In the genomic region with DNA sequence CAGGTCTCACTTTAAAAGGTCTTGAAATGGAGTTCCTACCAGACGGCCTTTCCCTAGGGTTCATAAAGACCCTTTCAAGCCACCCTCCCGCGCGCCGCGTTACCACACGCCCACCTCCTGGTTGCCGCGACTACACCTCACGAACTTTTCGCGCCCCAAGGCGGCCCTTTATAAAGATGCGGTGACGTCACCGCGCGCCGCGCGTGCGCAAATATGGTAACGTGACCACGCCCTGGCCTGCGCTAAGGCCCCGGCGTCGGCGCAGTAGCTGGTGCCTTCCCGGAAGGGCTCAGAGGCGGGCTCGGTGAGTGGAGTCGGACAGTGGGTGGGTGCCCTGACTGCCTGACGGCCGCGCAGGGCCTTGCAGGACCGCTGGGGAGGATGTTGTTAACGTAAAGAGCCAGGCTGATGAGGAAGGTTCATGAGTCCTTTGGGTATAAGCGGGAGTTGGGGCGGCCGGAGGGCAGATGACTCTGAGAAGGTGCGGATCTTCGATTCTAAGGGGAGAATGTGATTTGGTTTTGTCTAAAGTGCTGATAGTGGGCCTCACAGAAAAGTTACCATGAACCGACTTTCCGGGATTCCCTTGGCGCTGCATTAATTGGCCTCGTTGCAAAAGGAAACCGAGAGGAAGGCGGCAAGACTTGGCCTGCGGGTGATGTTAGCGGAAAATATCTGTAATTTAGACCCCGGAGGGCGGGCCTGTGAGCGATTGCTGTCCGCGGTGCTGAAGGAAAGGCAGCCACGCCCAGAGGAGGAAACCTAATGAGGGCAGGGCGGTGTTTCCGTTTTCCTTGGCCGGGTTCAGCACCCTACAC, we compare ENCODE assay signal across 1 cellular context.
A peak's percentile ranks its signal among the peaks of the same experiment; 100 is the strongest.
TF ChIP-seq lines count a peak whose summit lies in the region.

No MANE protein-coding gene starts in this region.

TF ChIP-seq in HEK293, 187 proteins besides CTCF, POLR2A, EP300 and RAD21 (continued from another document and continues in another):
- TF ChIP-seq ZNF785 (tag by site-specific recombination; IDR thresholded peaks at IDR 0.05) (0 out of 2 replicates have a peak, but pooled peaks have one; percentile 27), TCF7L2 (IDR thresholded peaks at IDR 0.05; ENCODE audit: borderline replicate concordance, low read depth, low read length) (no peak), SP2 (tag by site-specific recombination; IDR thresholded peaks at IDR 0.05) (peak; percentile 54), ZNF843 (tag by site-specific recombination; IDR thresholded peaks at IDR 0.05) (no peak), SP3 (tag by site-specific recombination; IDR thresholded peaks at IDR 0.05) (peak; percentile 38), SCRT1 (tag by site-specific recombination; IDR thresholded peaks at IDR 0.05; ENCODE audit: borderline replicate concordance) (no peak), ZNF610 (tag by site-specific recombination; IDR thresholded peaks at IDR 0.05; ENCODE audit: borderline replicate concordance) (0 out of 2 replicates have a peak, but pooled peaks have one; percentile 22), ZBTB21 (tag by site-specific recombination; IDR thresholded peaks at IDR 0.05) (peak; percentile 86), ZFHX2 (tag by site-specific recombination; conservative IDR thresholded peaks at IDR 0.05) (peak; percentile 66), ZNF114 (tag by site-specific recombination; IDR thresholded peaks at IDR 0.05) (no peak), KLF7 (tag by site-specific recombination; IDR thresholded peaks at IDR 0.05; ENCODE audit: borderline replicate concordance) (peak; percentile 47; the same call in 1 of the 2 replicates), ZBTB20 (tag by site-specific recombination; IDR thresholded peaks at IDR 0.05) (peak; percentile 67; the same call in 1 of the 2 replicates), KLF1 (tag by site-specific recombination; IDR thresholded peaks at IDR 0.05) (peak; percentile 52), ZNF133 (tag by site-specific recombination; IDR thresholded peaks at IDR 0.05) (no peak), ZNF433 (tag by site-specific recombination; IDR thresholded peaks at IDR 0.05; ENCODE audit: low read depth) (no peak), ZNF10 (tag by site-specific recombination; IDR thresholded peaks at IDR 0.05) (no peak), ZEB2 (tag by site-specific recombination; IDR thresholded peaks at IDR 0.05) (0 out of 2 replicates have a peak, but pooled peaks have one; percentile 26), ZNF341 (tag by site-specific recombination; IDR thresholded peaks at IDR 0.05; ENCODE audit: low read depth) (peak; percentile 79), ZFP3 (tag by site-specific recombination; IDR thresholded peaks at IDR 0.05; ENCODE audit: low read depth) (no peak), ZNF629 (tag by site-specific recombination; IDR thresholded peaks at IDR 0.05) (peak; percentile 92), YY1 (tag by site-specific recombination; IDR thresholded peaks at IDR 0.05) (0 out of 2 replicates have a peak, but pooled peaks have one; percentile 34), ZNF660 (tag by site-specific recombination; IDR thresholded peaks at IDR 0.05) (0 out of 2 replicates have a peak, but pooled peaks have one; percentile 47), TRIM28 (IDR thresholded peaks at IDR 0.05; ENCODE audit: borderline replicate concordance, low read length) (peak; percentile 84; the same call in 1 of the 2 replicates), ZNF416 (tag by site-specific recombination; IDR thresholded peaks at IDR 0.05) (no peak), SP7 (tag by site-specific recombination; IDR thresholded peaks at IDR 0.05) (peak; percentile 47; the same call in 1 of the 2 replicates), ZNF175 (tag by site-specific recombination; IDR thresholded peaks at IDR 0.05) (no peak), ZBTB8A (tag by site-specific recombination; IDR thresholded peaks at IDR 0.05) (peak; percentile 86), ZNF2 (tag by site-specific recombination; IDR thresholded peaks at IDR 0.05) (no peak), WT1 (tag by site-specific recombination; IDR thresholded peaks at IDR 0.05) (no peak), ZNF548 (tag by site-specific recombination; IDR thresholded peaks at IDR 0.05) (no peak), ZNF544 (tag by site-specific recombination; IDR thresholded peaks at IDR 0.05) (no peak), ZNF391 (tag by site-specific recombination; IDR thresholded peaks at IDR 0.05; ENCODE audit: borderline replicate concordance, low read depth) (0 out of 2 replicates have a peak, but pooled peaks have one; percentile 19), ZXDB (tag by site-specific recombination; IDR thresholded peaks at IDR 0.05) (peak; percentile 12; the same call in 1 of the 2 replicates), ZNF169 (tag by site-specific recombination; IDR thresholded peaks at IDR 0.05) (no peak), KLF9 (tag by site-specific recombination; IDR thresholded peaks at IDR 0.05; ENCODE audit: low read depth) (peak; percentile 58; the same call in 1 of the 2 replicates), ZBTB48 (tag by site-specific recombination; IDR thresholded peaks at IDR 0.05) (peak; percentile 70; the same call in 1 of the 2 replicates)
- TF ChIP-seq, protein P1, sequence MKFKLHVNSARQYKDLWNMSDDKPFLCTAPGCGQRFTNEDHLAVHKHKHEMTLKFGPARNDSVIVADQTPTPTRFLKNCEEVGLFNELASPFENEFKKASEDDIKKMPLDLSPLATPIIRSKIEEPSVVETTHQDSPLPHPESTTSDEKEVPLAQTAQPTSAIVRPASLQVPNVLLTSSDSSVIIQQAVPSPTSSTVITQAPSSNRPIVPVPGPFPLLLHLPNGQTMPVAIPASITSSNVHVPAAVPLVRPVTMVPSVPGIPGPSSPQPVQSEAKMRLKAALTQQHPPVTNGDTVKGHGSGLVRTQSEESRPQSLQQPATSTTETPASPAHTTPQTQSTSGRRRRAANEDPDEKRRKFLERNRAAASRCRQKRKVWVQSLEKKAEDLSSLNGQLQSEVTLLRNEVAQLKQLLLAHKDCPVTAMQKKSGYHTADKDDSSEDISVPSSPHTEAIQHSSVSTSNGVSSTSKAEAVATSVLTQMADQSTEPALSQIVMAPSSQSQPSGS (tag by site-specific recombination; IDR thresholded peaks at IDR 0.05; ENCODE audit: low read depth), result peak; percentile 99
- TF ChIP-seq, protein P2, sequence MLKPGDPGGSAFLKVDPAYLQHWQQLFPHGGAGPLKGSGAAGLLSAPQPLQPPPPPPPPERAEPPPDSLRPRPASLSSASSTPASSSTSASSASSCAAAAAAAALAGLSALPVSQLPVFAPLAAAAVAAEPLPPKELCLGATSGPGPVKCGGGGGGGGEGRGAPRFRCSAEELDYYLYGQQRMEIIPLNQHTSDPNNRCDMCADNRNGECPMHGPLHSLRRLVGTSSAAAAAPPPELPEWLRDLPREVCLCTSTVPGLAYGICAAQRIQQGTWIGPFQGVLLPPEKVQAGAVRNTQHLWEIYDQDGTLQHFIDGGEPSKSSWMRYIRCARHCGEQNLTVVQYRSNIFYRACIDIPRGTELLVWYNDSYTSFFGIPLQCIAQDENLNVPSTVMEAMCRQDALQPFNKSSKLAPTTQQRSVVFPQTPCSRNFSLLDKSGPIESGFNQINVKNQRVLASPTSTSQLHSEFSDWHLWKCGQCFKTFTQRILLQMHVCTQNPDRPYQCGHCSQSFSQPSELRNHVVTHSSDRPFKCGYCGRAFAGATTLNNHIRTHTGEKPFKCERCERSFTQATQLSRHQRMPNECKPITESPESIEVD (tag by site-specific recombination; IDR thresholded peaks at IDR 0.05), result no peak
- TF ChIP-seq, protein P3, sequence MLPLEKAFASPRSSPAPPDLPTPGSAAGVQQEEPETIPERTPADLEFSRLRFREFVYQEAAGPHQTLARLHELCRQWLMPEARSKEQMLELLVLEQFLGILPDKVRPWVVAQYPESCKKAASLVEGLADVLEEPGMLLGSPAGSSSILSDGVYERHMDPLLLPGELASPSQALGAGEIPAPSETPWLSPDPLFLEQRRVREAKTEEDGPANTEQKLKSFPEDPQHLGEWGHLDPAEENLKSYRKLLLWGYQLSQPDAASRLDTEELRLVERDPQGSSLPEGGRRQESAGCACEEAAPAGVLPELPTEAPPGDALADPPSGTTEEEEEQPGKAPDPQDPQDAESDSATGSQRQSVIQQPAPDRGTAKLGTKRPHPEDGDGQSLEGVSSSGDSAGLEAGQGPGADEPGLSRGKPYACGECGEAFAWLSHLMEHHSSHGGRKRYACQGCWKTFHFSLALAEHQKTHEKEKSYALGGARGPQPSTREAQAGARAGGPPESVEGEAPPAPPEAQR (tag by site-specific recombination; IDR thresholded peaks at IDR 0.05), result no peak
- TF ChIP-seq, protein P4, sequence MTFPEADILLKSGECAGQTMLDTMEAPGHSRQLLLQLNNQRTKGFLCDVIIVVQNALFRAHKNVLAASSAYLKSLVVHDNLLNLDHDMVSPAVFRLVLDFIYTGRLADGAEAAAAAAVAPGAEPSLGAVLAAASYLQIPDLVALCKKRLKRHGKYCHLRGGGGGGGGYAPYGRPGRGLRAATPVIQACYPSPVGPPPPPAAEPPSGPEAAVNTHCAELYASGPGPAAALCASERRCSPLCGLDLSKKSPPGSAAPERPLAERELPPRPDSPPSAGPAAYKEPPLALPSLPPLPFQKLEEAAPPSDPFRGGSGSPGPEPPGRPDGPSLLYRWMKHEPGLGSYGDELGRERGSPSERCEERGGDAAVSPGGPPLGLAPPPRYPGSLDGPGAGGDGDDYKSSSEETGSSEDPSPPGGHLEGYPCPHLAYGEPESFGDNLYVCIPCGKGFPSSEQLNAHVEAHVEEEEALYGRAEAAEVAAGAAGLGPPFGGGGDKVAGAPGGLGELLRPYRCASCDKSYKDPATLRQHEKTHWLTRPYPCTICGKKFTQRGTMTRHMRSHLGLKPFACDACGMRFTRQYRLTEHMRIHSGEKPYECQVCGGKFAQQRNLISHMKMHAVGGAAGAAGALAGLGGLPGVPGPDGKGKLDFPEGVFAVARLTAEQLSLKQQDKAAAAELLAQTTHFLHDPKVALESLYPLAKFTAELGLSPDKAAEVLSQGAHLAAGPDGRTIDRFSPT (tag by site-specific recombination; IDR thresholded peaks at IDR 0.05), result no peak
- TF ChIP-seq, protein P5, sequence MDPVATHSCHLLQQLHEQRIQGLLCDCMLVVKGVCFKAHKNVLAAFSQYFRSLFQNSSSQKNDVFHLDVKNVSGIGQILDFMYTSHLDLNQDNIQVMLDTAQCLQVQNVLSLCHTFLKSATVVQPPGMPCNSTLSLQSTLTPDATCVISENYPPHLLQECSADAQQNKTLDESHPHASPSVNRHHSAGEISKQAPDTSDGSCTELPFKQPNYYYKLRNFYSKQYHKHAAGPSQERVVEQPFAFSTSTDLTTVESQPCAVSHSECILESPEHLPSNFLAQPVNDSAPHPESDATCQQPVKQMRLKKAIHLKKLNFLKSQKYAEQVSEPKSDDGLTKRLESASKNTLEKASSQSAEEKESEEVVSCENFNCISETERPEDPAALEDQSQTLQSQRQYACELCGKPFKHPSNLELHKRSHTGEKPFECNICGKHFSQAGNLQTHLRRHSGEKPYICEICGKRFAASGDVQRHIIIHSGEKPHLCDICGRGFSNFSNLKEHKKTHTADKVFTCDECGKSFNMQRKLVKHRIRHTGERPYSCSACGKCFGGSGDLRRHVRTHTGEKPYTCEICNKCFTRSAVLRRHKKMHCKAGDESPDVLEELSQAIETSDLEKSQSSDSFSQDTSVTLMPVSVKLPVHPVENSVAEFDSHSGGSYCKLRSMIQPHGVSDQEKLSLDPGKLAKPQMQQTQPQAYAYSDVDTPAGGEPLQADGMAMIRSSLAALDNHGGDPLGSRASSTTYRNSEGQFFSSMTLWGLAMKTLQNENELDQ (tag by site-specific recombination; IDR thresholded peaks at IDR 0.05; ENCODE audit: low read depth), result no peak
- TF ChIP-seq, protein P6, sequence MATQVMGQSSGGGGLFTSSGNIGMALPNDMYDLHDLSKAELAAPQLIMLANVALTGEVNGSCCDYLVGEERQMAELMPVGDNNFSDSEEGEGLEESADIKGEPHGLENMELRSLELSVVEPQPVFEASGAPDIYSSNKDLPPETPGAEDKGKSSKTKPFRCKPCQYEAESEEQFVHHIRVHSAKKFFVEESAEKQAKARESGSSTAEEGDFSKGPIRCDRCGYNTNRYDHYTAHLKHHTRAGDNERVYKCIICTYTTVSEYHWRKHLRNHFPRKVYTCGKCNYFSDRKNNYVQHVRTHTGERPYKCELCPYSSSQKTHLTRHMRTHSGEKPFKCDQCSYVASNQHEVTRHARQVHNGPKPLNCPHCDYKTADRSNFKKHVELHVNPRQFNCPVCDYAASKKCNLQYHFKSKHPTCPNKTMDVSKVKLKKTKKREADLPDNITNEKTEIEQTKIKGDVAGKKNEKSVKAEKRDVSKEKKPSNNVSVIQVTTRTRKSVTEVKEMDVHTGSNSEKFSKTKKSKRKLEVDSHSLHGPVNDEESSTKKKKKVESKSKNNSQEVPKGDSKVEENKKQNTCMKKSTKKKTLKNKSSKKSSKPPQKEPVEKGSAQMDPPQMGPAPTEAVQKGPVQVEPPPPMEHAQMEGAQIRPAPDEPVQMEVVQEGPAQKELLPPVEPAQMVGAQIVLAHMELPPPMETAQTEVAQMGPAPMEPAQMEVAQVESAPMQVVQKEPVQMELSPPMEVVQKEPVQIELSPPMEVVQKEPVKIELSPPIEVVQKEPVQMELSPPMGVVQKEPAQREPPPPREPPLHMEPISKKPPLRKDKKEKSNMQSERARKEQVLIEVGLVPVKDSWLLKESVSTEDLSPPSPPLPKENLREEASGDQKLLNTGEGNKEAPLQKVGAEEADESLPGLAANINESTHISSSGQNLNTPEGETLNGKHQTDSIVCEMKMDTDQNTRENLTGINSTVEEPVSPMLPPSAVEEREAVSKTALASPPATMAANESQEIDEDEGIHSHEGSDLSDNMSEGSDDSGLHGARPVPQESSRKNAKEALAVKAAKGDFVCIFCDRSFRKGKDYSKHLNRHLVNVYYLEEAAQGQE (tag by site-specific recombination; IDR thresholded peaks at IDR 0.05), result peak; percentile 98
- TF ChIP-seq, protein P7, sequence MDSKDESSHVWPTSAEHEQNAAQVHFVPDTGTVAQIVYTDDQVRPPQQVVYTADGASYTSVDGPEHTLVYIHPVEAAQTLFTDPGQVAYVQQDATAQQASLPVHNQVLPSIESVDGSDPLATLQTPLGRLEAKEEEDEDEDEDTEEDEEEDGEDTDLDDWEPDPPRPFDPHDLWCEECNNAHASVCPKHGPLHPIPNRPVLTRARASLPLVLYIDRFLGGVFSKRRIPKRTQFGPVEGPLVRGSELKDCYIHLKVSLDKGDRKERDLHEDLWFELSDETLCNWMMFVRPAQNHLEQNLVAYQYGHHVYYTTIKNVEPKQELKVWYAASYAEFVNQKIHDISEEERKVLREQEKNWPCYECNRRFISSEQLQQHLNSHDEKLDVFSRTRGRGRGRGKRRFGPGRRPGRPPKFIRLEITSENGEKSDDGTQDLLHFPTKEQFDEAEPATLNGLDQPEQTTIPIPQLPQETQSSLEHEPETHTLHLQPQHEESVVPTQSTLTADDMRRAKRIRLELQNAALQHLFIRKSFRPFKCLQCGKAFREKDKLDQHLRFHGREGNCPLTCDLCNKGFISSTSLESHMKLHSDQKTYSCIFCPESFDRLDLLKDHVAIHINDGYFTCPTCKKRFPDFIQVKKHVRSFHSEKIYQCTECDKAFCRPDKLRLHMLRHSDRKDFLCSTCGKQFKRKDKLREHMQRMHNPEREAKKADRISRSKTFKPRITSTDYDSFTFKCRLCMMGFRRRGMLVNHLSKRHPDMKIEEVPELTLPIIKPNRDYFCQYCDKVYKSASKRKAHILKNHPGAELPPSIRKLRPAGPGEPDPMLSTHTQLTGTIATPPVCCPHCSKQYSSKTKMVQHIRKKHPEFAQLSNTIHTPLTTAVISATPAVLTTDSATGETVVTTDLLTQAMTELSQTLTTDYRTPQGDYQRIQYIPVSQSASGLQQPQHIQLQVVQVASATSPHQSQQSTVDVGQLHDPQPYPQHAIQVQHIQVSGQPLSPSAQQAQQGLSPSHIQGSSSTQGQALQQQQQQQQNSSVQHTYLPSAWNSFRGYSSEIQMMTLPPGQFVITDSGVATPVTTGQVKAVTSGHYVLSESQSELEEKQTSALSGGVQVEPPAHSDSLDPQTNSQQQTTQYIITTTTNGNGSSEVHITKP (tag by site-specific recombination; IDR thresholded peaks at IDR 0.05), result peak; percentile 84
